3 cellular contexts compared by ENCODE assay signal in the genomic region with DNA sequence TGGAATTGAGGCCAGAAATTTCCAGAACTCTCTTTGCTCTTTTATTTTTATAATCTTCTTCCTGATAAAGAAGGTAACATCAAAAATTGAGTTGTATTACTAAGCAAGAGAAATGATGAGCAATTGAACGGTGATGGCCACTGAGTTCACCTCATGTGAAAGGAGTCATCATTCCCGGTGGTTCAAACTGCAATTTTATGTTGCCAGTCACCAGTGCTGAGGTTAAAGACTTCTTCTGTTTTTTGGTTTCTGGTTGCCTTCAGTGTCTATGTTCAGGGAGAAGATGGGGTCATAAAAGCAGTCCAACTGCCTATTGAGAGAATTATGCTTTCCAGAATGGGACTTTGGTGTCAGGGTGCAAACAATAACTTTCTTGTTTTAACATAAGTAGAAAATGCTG. TPM values are rescaled to one million over a fixed set of nuclear protein-coding genes. Genes with fewer than 3 reads are reported as not detected.
"Had no signal": no experiment of that assay in that cellular context is flagged by ENCODE, and none has a peak within 500 bp of the region (broad histone marks: within the 10 kb centered on the region; RNA-seq: fewer than 3 reads in every experiment).

No MANE protein-coding gene starts in this region.

RNA-seq across cellular contexts. Expression of a gene that starts 19.4 kb away (rescaled TPM):
- total RNA-seq: osteoblast, tibial nerve had no signal
- polyA plus RNA-seq: naive thymus-derived CD8-positive, alpha-beta T cell had no signal
